Comparison of ENCODE assay signal across 33 cellular contexts in genomic region chr21:17432732-17433057, GRCh38.
"Had no signal": no experiment of that assay in that cellular context is flagged by ENCODE, and none has a peak within 500 bp of the region (broad histone marks: within the 10 kb centered on the region; RNA-seq: fewer than 3 reads in every experiment).

No MANE protein-coding gene starts in this region.

- DNase-seq: activated effector memory CD4-positive, alpha-beta T cell treated with anti-CD3 and anti-CD28 coated beads, Interleukin-2, amount 50 U/mL, for 16 hours; activated effector memory CD4-positive, alpha-beta T cell treated with Interleukin-2 at 50 U/mL for 16 hours; activated gamma-delta T cell; activated gamma-delta T cell treated with Interleukin-2 at 50 U/mL for 16 hours; activated naive CD4-positive, alpha-beta T cell; activated naive CD4-positive, alpha-beta T cell treated with anti-CD3 and anti-CD28 coated beads for 36 hours; activated naive CD4-positive, alpha-beta T cell treated with anti-CD3 and anti-CD28 coated beads, Interleukin-2, amount 10 ng/mL, durations not matched to agents 7 days and 5 days; activated naive CD4-positive, alpha-beta T cell treated with anti-CD3 and anti-CD28 coated beads, Interleukin-2, amount 50 U/mL, for 16 hours; activated naive CD4-positive, alpha-beta T cell treated with Interleukin-2 at 50 U/mL for 16 hours; activated naive CD8-positive, alpha-beta T cell treated with anti-CD3 and anti-CD28 coated beads for 36 hours; activated naive CD8-positive, alpha-beta T cell treated with anti-CD3 and anti-CD28 coated beads, Interleukin-2, amount 10 ng/mL, durations not matched to agents 7 days and 5 days; activated naive CD8-positive, alpha-beta T cell treated with anti-CD3 and anti-CD28 coated beads, Interleukin-2, amount 50 U/mL, for 24 hours; activated T-cell treated with anti-CD3 and anti-CD28 coated beads, Interleukin-2, amount 50 U/mL, for 24 hours; activated T-cell treated with anti-CD3 and anti-CD28 coated beads, Interleukin-2, amount 50 U/mL, for 4 hours; activated T-cell treated with anti-CD3 and anti-CD28 coated beads, Interleukin-2, amount 50 U/mL, for 48 hours; activated T-cell treated with anti-CD3 and anti-CD28 coated beads, Interleukin-2, amount 50 U/mL, for 72 hours; adrenal gland; amniotic stem cell; amygdala; anterior cingulate cortex; aorta; body of pancreas; brain microvascular endothelial cell; caudate nucleus; central memory CD4-positive, alpha-beta T cell; cerebellar nuclear complex had no signal

- H3K36me3 ChIP-seq: adrenal gland, ascending aorta, brain microvascular endothelial cell, breast epithelium, cardiac muscle cell had no signal

- H3K9me3 ChIP-seq: adrenal gland, ascending aorta, body of pancreas, breast epithelium had no signal

- H3K27me3 ChIP-seq: adrenal gland, ascending aorta, body of pancreas, brain microvascular endothelial cell, breast epithelium, cardiac muscle cell had no signal

- H3K27ac ChIP-seq: adrenal gland, ascending aorta, body of pancreas, brain microvascular endothelial cell, breast epithelium, cardiac muscle cell had no signal

- FAIRE-seq: astrocyte, bronchial epithelial cell had no signal

- H3K4me3 ChIP-seq: adrenal gland, ascending aorta, body of pancreas, breast epithelium, cardiac muscle cell had no signal

- ATAC-seq: activated naive CD4-positive, alpha-beta T cell treated with anti-CD3 and anti-CD28 coated beads, Interleukin-2, amount 50 U/mL, for 72 hours; activated naive CD8-positive, alpha-beta T cell treated with anti-CD3 and anti-CD28 coated beads, Interleukin-2, amount 50 U/mL, for 24 hours; activated T-cell treated with anti-CD3 and anti-CD28 coated beads, Interleukin-2, amount 50 U/mL, for 4 hours; activated T-cell treated with anti-CD3 and anti-CD28 coated beads, Interleukin-2, amount 50 U/mL, for 72 hours; activated T-helper 17 cell treated with anti-CD3 and anti-CD28 coated beads, Interleukin-2, amount 50 U/mL, for 72 hours; body of pancreas had no signal

- H3K4me1 ChIP-seq: adrenal gland, ascending aorta, breast epithelium had no signal
